Comparison of ENCODE assay signal across 17 cellular contexts in genomic region chr17:82867763-82868325, GRCh38. TPM values are rescaled to one million over a fixed set of nuclear protein-coding genes. Genes with fewer than 3 reads are reported as not detected.
DNase-seq lines count a peak whose midpoint lies in the region; TF ChIP-seq lines count a peak whose summit lies in the region.
"Had no signal": no experiment of that assay in that cellular context is flagged by ENCODE, and none has a peak within 500 bp of the region (broad histone marks: within the 10 kb centered on the region; RNA-seq: fewer than 3 reads in every experiment).

No MANE protein-coding gene starts in this region.

- no peaks in the 10 kb centered on the region for H3K9me3 ChIP-seq in OCI-LY7 (ENCODE audit: low read length)
- no peaks in the 10 kb centered on the region for H3K9me3 ChIP-seq in neuronal stem cell (replicated peaks in 1 of 2; ENCODE audit: control insufficient read depth in 2 of 2, insufficient read depth in 1 of 2, low read depth in 1 of 2, low read length in 2 of 2)
- H3K9me3 ChIP-seq: spleen had no signal

- no peak overlapping the region for H2AK5ac ChIP-seq in neuronal stem cell (ENCODE audit: low read depth, low read length)

- H3K27ac ChIP-seq in OCI-LY7 (ENCODE audit: low read depth, low read length, poor library complexity, severe bottlenecking) (no peak overlapping the region), neuronal stem cell (replicated peaks; ENCODE audit: low read length) (no peak overlapping the region)
- H3K27ac ChIP-seq: spleen had no signal

- H3K4ac ChIP-seq in neuronal stem cell (ENCODE audit: low read length): no peak overlapping the region

- no CpG with 5 or more reads among the region's 18 CpGs for WGBS in neuronal stem cell (ENCODE audit: extremely low coverage in 2 of 2, insufficient read length in 2 of 2, insufficient replicate concordance in 1 of 2), 2 donors

- no peak overlapping the region for H4K8ac ChIP-seq in neuronal stem cell (ENCODE audit: low read depth, low read length)

- POLR2A ChIA-PET in OCI-LY7 (lab: Charles Lee): no interaction called here

- H2AFZ ChIP-seq in OCI-LY7 (ENCODE audit: low read length) (no peak overlapping the region), neuronal stem cell (ENCODE audit: low read length) (no peak overlapping the region)

- H3K27ac Mint-ChIP-seq in CD14-positive monocyte: no peak overlapping the region
- peak overlapping the region; percentile 85 for H3K27ac Mint-ChIP-seq in glutamatergic neuron (ENCODE audit: unreplicated experiment)

- BruUV-seq in OCI-LY7 (replicated peaks; lab: Mats Ljungman, UMichigan): no TSS peak

- peak overlapping the region; percentile 17 for H3K18ac ChIP-seq in neuronal stem cell (ENCODE audit: low read length)

- peak overlapping the region; percentile 47 for H3K9ac ChIP-seq in neuronal stem cell (ENCODE audit: low read depth, low read length, poor library complexity)

- intact Hi-C loops in CD14-positive monocyte (cut with micrococcal nuclease): loop anchor here in 1 of 2 donors (5.0 kb wide), 1 partner anchor 56 kb away; no protein-coding TSS in a partner anchor
- intact Hi-C loops in OCI-LY7 (cut with micrococcal nuclease; ENCODE audit: unreplicated experiment): no loop called here

- no peak overlapping the region for H2BK120ac ChIP-seq in neuronal stem cell (ENCODE audit: low read depth, low read length)

- H3K36me3 ChIP-seq in OCI-LY7 (ENCODE audit: insufficient read depth, low read length) (peaks cover 25% of the 10 kb centered on the region), neuronal stem cell (replicated peaks in 1 of 2; ENCODE audit: control insufficient read depth in 2 of 2, insufficient read depth in 2 of 2, low read length in 2 of 2) (peaks cover 16 to 40% of the 10 kb centered on the region in 2 donors)

- CTCF ChIA-PET in OCI-LY7 (lab: Charles Lee; ENCODE audit: unreplicated experiment): interaction anchor here (1.5 kb wide), 1 partner anchor 47 kb away, joined by 4 read pairs; no protein-coding TSS in a partner anchor

- H4K91ac ChIP-seq in neuronal stem cell (ENCODE audit: low read depth, low read length, poor library complexity): no peak overlapping the region

- no peaks in the 10 kb centered on the region for H3K9me2 ChIP-seq in OCI-LY7 (ENCODE audit: insufficient read depth, low read length)

- H3K27me3 Mint-ChIP-seq in CD14-positive monocyte (ENCODE audit: low read depth in 3 of 3) (peaks cover 0 to 1% (median 0%) of the 10 kb centered on the region in 3 donors), glutamatergic neuron (ENCODE audit: unreplicated experiment) (peaks cover 15% of the 10 kb centered on the region)
- H3K27me3 Mint-ChIP-seq: natural killer cell treated with Interleukin-12 subunit alpha and Interleukin-12 subunit beta and Interleukin-15 and Interleukin-18, amount 100 ng/mL, for 72 hours had no signal

- peak overlapping the region; percentile 42 for H2BK12ac ChIP-seq in neuronal stem cell (ENCODE audit: low read length)

- no peak overlapping the region for H3K23ac ChIP-seq in neuronal stem cell (ENCODE audit: low read depth, low read length, poor library complexity)

- H2BK5ac ChIP-seq in neuronal stem cell (ENCODE audit: low read length): no peak overlapping the region

- H4K20me1 ChIP-seq in OCI-LY7 (ENCODE audit: insufficient read depth, low read length): peaks cover 16% of the 10 kb centered on the region; the same call in 1 of the 2 replicates

- H3K36me3 Mint-ChIP-seq in CD14-positive monocyte (peaks cover 42 to 53% of the 10 kb centered on the region in 2 donors), glutamatergic neuron (ENCODE audit: unreplicated experiment) (peaks cover 7% of the 10 kb centered on the region)
- H3K36me3 Mint-ChIP-seq: natural killer cell treated with Interleukin-12 subunit alpha and Interleukin-12 subunit beta and Interleukin-15 and Interleukin-18, amount 100 ng/mL, for 72 hours had no signal

- peaks cover 9% of the 10 kb centered on the region for H3K79me1 ChIP-seq in neuronal stem cell (ENCODE audit: low read depth, low read length)

- peaks cover 22% of the 10 kb centered on the region for H3K4me1 Mint-ChIP-seq in CD14-positive monocyte
- H3K4me1 Mint-ChIP-seq in glutamatergic neuron (ENCODE audit: low read depth, unreplicated experiment): peaks cover 53% of the 10 kb centered on the region

- H3K14ac ChIP-seq in neuronal stem cell (ENCODE audit: low read length): no peak overlapping the region

- H3K4me3 Mint-ChIP-seq in CD14-positive monocyte: no peak overlapping the region
- no peak overlapping the region for H3K4me3 Mint-ChIP-seq in glutamatergic neuron (ENCODE audit: unreplicated experiment)
- H3K4me3 Mint-ChIP-seq: natural killer cell treated with Interleukin-12 subunit alpha and Interleukin-12 subunit beta and Interleukin-15 and Interleukin-18, amount 100 ng/mL, for 72 hours had no signal

- H3K79me2 ChIP-seq in OCI-LY7 (ENCODE audit: insufficient read depth, low read depth, low read length): peaks cover 4% of the 10 kb centered on the region; the same call in 1 of the 2 replicates

- DNase-seq in CD14-positive monocyte (ENCODE audit: low spot score): peak; percentile 18
- DNase-seq in OCI-LY7 (ENCODE audit: low spot score): no peak
- DNase-seq in glutamatergic neuron: no peak
- no peak for DNase-seq in neuronal stem cell (ENCODE audit: low spot score)
- no peak for DNase-seq in DMS79 (lab: John Stamatoyannopoulos, UW)
- no peak for DNase-seq in GM10266 (ENCODE audit: extremely low spot score)
- no peak for DNase-seq in NCI-H2029 (lab: John Stamatoyannopoulos, UW)
- no peak for DNase-seq in NCI-H2227 treated with DMSO at 0.1 percent for 48 hours (lab: John Stamatoyannopoulos, UW)
- DNase-seq: COR-L47, hippocampal formation, NCI-H1105, NCI-H524 treated with DMSO at 0.1 percent for 48 hours, spleen, T-helper 1 cell had no signal

- H3K9me3 Mint-ChIP-seq in CD14-positive monocyte: no peaks in the 10 kb centered on the region
- H3K9me3 Mint-ChIP-seq in glutamatergic neuron (ENCODE audit: unreplicated experiment): peaks cover 12% of the 10 kb centered on the region
- H3K9me3 Mint-ChIP-seq: activated naive CD4-positive, alpha-beta T cell treated with anti-CD3 and anti-CD28 coated beads, Interleukin-2, amount 50 U/mL, for 72 hours; natural killer cell treated with Interleukin-12 subunit alpha and Interleukin-12 subunit beta and Interleukin-15 and Interleukin-18, amount 100 ng/mL, for 72 hours had no signal

- no peak overlapping the region for H2BK15ac ChIP-seq in neuronal stem cell (ENCODE audit: low read length)

- H3K4me3 ChIP-seq in OCI-LY7 (ENCODE audit: low read depth, low read length, poor library complexity, severe bottlenecking): no peak overlapping the region
- H3K4me3 ChIP-seq in neuronal stem cell (ENCODE audit: low read length in 2 of 2): no peak overlapping the region
- H3K4me3 ChIP-seq: coronary artery, spleen had no signal

- peaks cover 100% of the 10 kb centered on the region for H3K4me1 ChIP-seq in OCI-LY7 (ENCODE audit: insufficient read depth, low read length, poor library complexity, severe bottlenecking)
- H3K4me1 ChIP-seq in neuronal stem cell (ENCODE audit: control insufficient read depth in 2 of 2, insufficient read depth in 1 of 2, low read depth in 1 of 2, low read length in 2 of 2): peaks cover 27 to 30% of the 10 kb centered on the region in 2 donors

- no peak for TF ChIP-seq CTCF in CD14-positive monocyte (IDR thresholded peaks at IDR 0.05)
- TF ChIP-seq CTCF in OCI-LY7 (conservative IDR thresholded peaks at IDR 0.05; ENCODE audit: low read length): no peak
- no peak for TF ChIP-seq CTCF in glutamatergic neuron (IDR thresholded peaks at IDR 0.05; ENCODE audit: partially characterized antibody, unreplicated experiment)
- TF ChIP-seq CTCF in GM10266 (IDR thresholded peaks at IDR 0.05; ENCODE audit: control insufficient read depth, insufficient read depth, low read depth, missing control alignments): no peak

- no peaks in the 10 kb centered on the region for H3K27me3 ChIP-seq in neuronal stem cell (ENCODE audit: control insufficient read depth in 3 of 3, insufficient read depth in 3 of 3, low read depth in 1 of 3, low read length in 3 of 3)
- H3K27me3 ChIP-seq: spleen had no signal

- H3K4me2 ChIP-seq in OCI-LY7 (ENCODE audit: low read length) (0 out of 2 replicates have a peak overlapping the region, but pooled peaks have one; percentile 65), neuronal stem cell (ENCODE audit: insufficient read depth, low read length, poor library complexity, severe bottlenecking) (no peak overlapping the region)

RNA-seq across cellular contexts. Expression of gene ZNF750, which starts 28.0 kb away (rescaled TPM):
- not detected for polyA plus RNA-seq in CD14-positive monocyte
- not detected in 2 replicates for total RNA-seq in OCI-LY7 (2014; rRNA removed; shearing (Covaris generic))
- total RNA-seq in OCI-LY7 (2022): not detected in 2 replicates
- total RNA-seq in glutamatergic neuron (ENCODE audit: unreplicated experiment): 1.4 TPM
- 0.01 TPM for polyA plus RNA-seq in neuronal stem cell (2013, experiment 1 of 2)
- polyA plus RNA-seq in neuronal stem cell (2013, experiment 2 of 2): 0.01 TPM
- total RNA-seq: activated naive CD4-positive, alpha-beta T cell treated with anti-CD3 and anti-CD28 coated beads, Interleukin-2, amount 50 U/mL, for 72 hours; natural killer cell treated with Interleukin-12 subunit alpha and Interleukin-12 subunit beta and Interleukin-15 and Interleukin-18, amount 100 ng/mL, for 72 hours had no signal
